14 cellular contexts compared by ENCODE assay signal in genomic region chr7:116317907-116318306, GRCh38.
DNase-seq lines count a peak whose midpoint lies in the region; ATAC-seq and TF ChIP-seq lines count a peak whose summit lies in the region.
"Had no signal": no experiment of that assay in that cellular context is flagged by ENCODE, and none has a peak within 500 bp of the region (broad histone marks: within the 10 kb centered on the region; RNA-seq: fewer than 3 reads in every experiment).

No MANE protein-coding gene starts in this region.

- H3K4me1 Mint-ChIP-seq in osteocyte (ENCODE audit: unreplicated experiment): peaks cover 44% of the 10 kb centered on the region
- H3K4me1 Mint-ChIP-seq in T-cell: peaks cover 0 to 6% (median 0%) of the 10 kb centered on the region in 3 donors

- H3K27ac Mint-ChIP-seq in osteocyte (ENCODE audit: unreplicated experiment) (peak overlapping the region; percentile 19), T-cell (no peak overlapping the region)
- H3K27ac Mint-ChIP-seq: activated CD8-positive, alpha-beta T cell treated with anti-CD3 and anti-CD28 coated beads, Interleukin-2, amount 10 ng/mL, durations not matched to agents 7 days and 5 days had no signal

- ATAC-seq in left ventricle myocardium superior (no peak), T-cell (replicated peaks in 1 of 4) (no peak)
- ATAC-seq: activated CD8-positive, alpha-beta T cell treated with anti-CD3 and anti-CD28 coated beads, Interleukin-2, amount 10 ng/mL, durations not matched to agents 7 days and 5 days had no signal

- H3K36me3 Mint-ChIP-seq in osteocyte (ENCODE audit: unreplicated experiment) (peaks cover 4% of the 10 kb centered on the region), T-cell (no peaks in the 10 kb centered on the region)

- CTCF ChIA-PET in T-cell (lab: Charles Lee): no interaction called here

- H3K27ac ChIP-seq in right atrium auricular region: peak overlapping the region; percentile 64 to 85
- H3K27ac ChIP-seq: KMS-11 had no signal

- no peaks in the 10 kb centered on the region for H3K27me3 ChIP-seq in right atrium auricular region
- H3K27me3 ChIP-seq: body of pancreas had no signal

- H3K4me3 ChIP-seq in right atrium auricular region (no peak overlapping the region), choroid plexus epithelial cell (ENCODE audit: low read depth, low read length) (no peak overlapping the region)
- H3K4me3 ChIP-seq: body of pancreas had no signal

- POLR2A ChIA-PET in T-cell (lab: Charles Lee): no interaction called here

- H3K9me3 Mint-ChIP-seq in osteocyte (ENCODE audit: unreplicated experiment) (peaks cover 4% of the 10 kb centered on the region), T-cell (no peaks in the 10 kb centered on the region)

- H3K4me3 Mint-ChIP-seq in osteocyte (ENCODE audit: unreplicated experiment): no peak overlapping the region
- no peak overlapping the region for H3K4me3 Mint-ChIP-seq in T-cell
- H3K4me3 Mint-ChIP-seq: activated CD8-positive, alpha-beta T cell treated with anti-CD3 and anti-CD28 coated beads, Interleukin-2, amount 10 ng/mL, durations not matched to agents 7 days and 5 days had no signal

- peaks cover 0 to 22% of the 10 kb centered on the region in 2 donors for H3K4me1 ChIP-seq in right atrium auricular region

- intact Hi-C loops in left ventricle myocardium superior (cut with micrococcal nuclease): no loop called here

- H3K27me3 Mint-ChIP-seq in osteocyte (ENCODE audit: unreplicated experiment) (no peaks in the 10 kb centered on the region), T-cell (peaks cover 13 to 23% of the 10 kb centered on the region in 2 donors)

- no peaks in the 10 kb centered on the region for H3K9me3 ChIP-seq in right atrium auricular region
- H3K9me3 ChIP-seq: body of pancreas had no signal

- DNase-seq in right atrium auricular region (ENCODE audit: low spot score) (no peak), left ventricle myocardium superior (no peak), choroid plexus epithelial cell (ENCODE audit: low read depth) (peak; percentile 42), osteocyte (ENCODE audit: extremely low spot score, unreplicated experiment) (no peak), T-cell (no peak), SHP77 treated with DMSO at 0.1 percent for 48 hours (lab: John Stamatoyannopoulos, UW) (no peak), dermis blood vessel endothelial cell (no peak)
- no peak for DNase-seq in activated T-cell treated with anti-CD3 and anti-CD28 coated beads, Interleukin-2, amount 50 U/mL, for 48 hours
- DNase-seq: activated CD8-positive, alpha-beta T cell treated with anti-CD3 and anti-CD28 coated beads, Interleukin-2, amount 10 ng/mL, durations not matched to agents 7 days and 5 days; COR-L47; NCI-H524 treated with DMSO at 0.1 percent for 48 hours; stimulated activated naive CD4-positive, alpha-beta T cell had no signal

- TF ChIP-seq CTCF in right atrium auricular region (IDR thresholded peaks at IDR 0.05) (no peak), choroid plexus epithelial cell (conservative IDR thresholded peaks at IDR 0.05; ENCODE audit: low read depth, low read length) (no peak), osteocyte (IDR thresholded peaks at IDR 0.05) (no peak)

- H3K36me3 ChIP-seq in right atrium auricular region: no peaks in the 10 kb centered on the region
